Comparison of ENCODE assay signal across 22 cellular contexts in genomic region chr6:121008553-121008952, GRCh38.
DNase-seq lines count a peak whose midpoint lies in the region; ATAC-seq and TF ChIP-seq lines count a peak whose summit lies in the region.
"Had no signal": no experiment of that assay in that cellular context is flagged by ENCODE, and none has a peak within 500 bp of the region (broad histone marks: within the 10 kb centered on the region; RNA-seq: fewer than 3 reads in every experiment).

No MANE protein-coding gene starts in this region.

- no peak overlapping the region for H3K4me3 ChIP-seq in astrocyte of the spinal cord (ENCODE audit: low read depth, low read length)
- H3K4me3 ChIP-seq: BLaER1 treated with 17β-estradiol and CSF1 and Interleukin-3, amounts not matched to agents 10 nM and 100 nM had no signal

- TF ChIP-seq CTCF in astrocyte of the spinal cord (IDR thresholded peaks at IDR 0.05; ENCODE audit: low read depth, low read length): no peak

- DNase-seq in astrocyte of the spinal cord (ENCODE audit: low read depth, low spot score): peak; percentile 56
- peak; percentile 11 for DNase-seq in non-pigmented ciliary epithelial cell (ENCODE audit: low read depth)
- DNase-seq in LoVo (ENCODE audit: low spot score): no peak
- no peak for DNase-seq in activated effector memory CD4-positive, alpha-beta T cell treated with Interleukin-2 at 50 U/mL for 16 hours
- DNase-seq in activated CD8-positive, alpha-beta memory T cell treated with anti-CD3 and anti-CD28 coated beads for 24 hours: no peak
- DNase-seq: CD8-positive, alpha-beta memory T cell; DMS53; EL; GOT3; Kasumi-1; MM.1S; NCI-H1092 treated with DMSO at 0.1 percent for 48 hours; NCI-H146; NCI-H2081; NCI-H2171 treated with DMSO at 0.1 percent for 48 hours; NCI-H446 treated with DMSO at 0.1 percent for 48 hours; NCI-H69; NK-92 treated with Interleukin-12 subunit alpha and Interleukin-12 subunit beta, amount 100 ng/mL, for 24 hours had no signal

- in situ Hi-C loops in astrocyte of the spinal cord (cut with HindIII; ENCODE audit: low sequenced_read_pairs): no loop called here

- ATAC-seq in GM18868 (IDR thresholded peaks at IDR 0.05; ENCODE audit: unreplicated experiment) (peak; percentile 66), HG03378 (IDR thresholded peaks at IDR 0.05; ENCODE audit: unreplicated experiment) (peak; percentile 50)
- ATAC-seq: Right ventricle myocardium inferior had no signal

Comparison
In these comparisons a context has a peak if more than half of its experiments do, and no peak if none do; other contexts are left out.
1. DNase-seq: peak in astrocyte of the spinal cord (single experiment) and non-pigmented ciliary epithelial cell (single experiment); none in LoVo (single experiment), activated effector memory CD4-positive, alpha-beta T cell treated with Interleukin-2 at 50 U/mL for 16 hours (single experiment) and activated CD8-positive, alpha-beta memory T cell treated with anti-CD3 and anti-CD28 coated beads for 24 hours (single experiment).